Comparison of ENCODE assay signal across 16 cellular contexts in the genomic region with DNA sequence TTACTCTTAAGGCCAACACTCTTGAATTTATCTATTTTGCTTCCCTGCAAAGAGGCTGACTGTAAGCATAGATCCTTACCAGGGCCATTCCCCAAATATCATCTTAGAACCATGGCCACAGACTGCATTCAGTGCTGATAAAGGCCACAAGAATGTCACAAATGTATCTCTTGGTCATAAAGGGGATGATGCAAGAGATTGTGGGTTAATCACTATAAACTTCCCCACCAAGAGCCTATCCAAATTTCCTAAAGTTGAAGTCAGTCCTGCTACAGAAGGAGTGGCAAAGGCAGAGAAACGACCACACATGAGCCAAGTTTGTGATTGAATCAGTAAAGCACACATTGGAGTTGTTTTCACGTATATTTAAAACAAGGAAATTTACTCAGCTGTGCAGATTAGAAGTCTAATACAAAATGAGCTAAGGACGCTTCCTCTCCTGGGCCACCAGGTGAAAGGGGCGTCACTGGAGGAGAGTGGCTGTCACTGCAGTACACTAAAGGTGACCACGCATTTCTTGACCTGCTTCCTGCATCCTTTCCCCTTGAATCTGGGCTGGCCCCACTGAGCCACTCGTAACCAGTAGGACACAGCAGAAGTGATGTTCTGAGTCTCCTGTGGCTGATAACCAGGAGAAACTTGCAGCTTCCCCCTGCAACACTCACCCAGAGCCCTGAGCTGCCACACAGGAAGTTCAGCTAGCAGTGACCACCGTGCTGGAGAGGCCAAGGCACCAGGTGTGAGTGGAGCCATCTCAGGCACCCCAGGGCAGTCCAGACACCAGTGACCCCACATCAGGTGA.
DNase-seq lines count a peak whose midpoint lies in the region; ATAC-seq, FAIRE-seq and TF ChIP-seq lines count a peak whose summit lies in the region.
"Had no signal": no experiment of that assay in that cellular context is flagged by ENCODE, and none has a peak within 500 bp of the region (broad histone marks: within the 10 kb centered on the region; RNA-seq: fewer than 3 reads in every experiment).

No MANE protein-coding gene starts in this region.

- 24 to 49% (median 37%) methylated on average over 7 of the region's 7 CpGs for WGBS in stomach, 5 donors

- intact Hi-C loops in stomach (cut with DNase I; ENCODE audit: low total_unique reads) (no loop called here), sciatic nerve (cut with DNase I) (no loop called here)

- DNase-seq in GM18507 (ENCODE audit: extremely low spot score, insufficient read length, low read depth) (no peak), RPMI7951 (ENCODE audit: low read depth) (peak; percentile 98), fibroblast of the aortic adventitia (ENCODE audit: low read depth) (peak; percentile 88), stomach (no peak), sciatic nerve (ENCODE audit: low spot score) (no peak), NCI-H1930 (lab: John Stamatoyannopoulos, UW) (no peak)
- DNase-seq in stimulated activated naive CD4-positive, alpha-beta T cell treated with Interleukin-2 at 50 U/mL for 16 hours (lab: John Stamatoyannopoulos, UW), result no peak
- DNase-seq: activated CD4-positive, alpha-beta T cell treated with anti-CD3 and anti-CD28 coated beads, Interleukin-2, amount 10 ng/mL, durations not matched to agents 7 days and 5 days; activated naive CD4-positive, alpha-beta T cell treated with anti-CD3 and anti-CD28 coated beads for 36 hours; H7; NCI-H510A had no signal

- H3K4me3 ChIP-seq in fibroblast of the aortic adventitia (ENCODE audit: low read depth, low read length), result no peak overlapping the region
- H3K4me3 ChIP-seq in stomach, result no peak overlapping the region
- H3K4me3 ChIP-seq: dorsolateral prefrontal cortex, SK-N-MC had no signal

- H3K27me3 ChIP-seq in stomach, result no peaks in the 10 kb centered on the region
- H3K27me3 ChIP-seq: dorsolateral prefrontal cortex had no signal

- H3K36me3 ChIP-seq in stomach, result no peaks in the 10 kb centered on the region

- TF ChIP-seq POLR2A in stomach (IDR thresholded peaks at IDR 0.05), result no peak

- FAIRE-seq in GM18507 (lab: Jason Lieb, UNC), result peak; percentile 49
- FAIRE-seq: G401.6 had no signal

- peaks cover 11 to 42% (median 35%) of the 10 kb centered on the region in 4 donors for H3K4me1 ChIP-seq in stomach

- no peaks in the 10 kb centered on the region for H3K9me3 ChIP-seq in stomach

- H3K27ac ChIP-seq in stomach, result peak overlapping the region in 4 of 5 donors; percentile 1 to 64 (median 13)
- H3K27ac ChIP-seq: KMS-11, SK-N-MC had no signal

- TF ChIP-seq EP300 in stomach (IDR thresholded peaks at IDR 0.05), result no peak

- no peak for TF ChIP-seq CTCF in fibroblast of the aortic adventitia (IDR thresholded peaks at IDR 0.05; ENCODE audit: insufficient read depth, low read length)
- peak in 1 of 7 experiments; percentile 25 for TF ChIP-seq CTCF in stomach (IDR thresholded peaks at IDR 0.05)

- ATAC-seq in sciatic nerve (no peak), HG03442 (IDR thresholded peaks at IDR 0.05; ENCODE audit: unreplicated experiment) (no peak)

Comparison
In these comparisons a context has a peak if more than half of its experiments do, and no peak if none do; other contexts are left out.
1. DNase-seq: peak in RPMI7951 (single experiment) and fibroblast of the aortic adventitia (single experiment); none in GM18507 (single experiment), stomach (single experiment), sciatic nerve (single experiment), stimulated activated naive CD4-positive, alpha-beta T cell treated with Interleukin-2 at 50 U/mL for 16 hours (single experiment) and NCI-H1930 (0 of 2).